20 cellular contexts compared by ENCODE assay signal in genomic region chr17:17164156-17164555, GRCh38. TPM values are rescaled to one million over a fixed set of nuclear protein-coding genes. Genes with fewer than 3 reads are reported as not detected.
DNase-seq lines count a peak whose midpoint lies in the region; ATAC-seq, FAIRE-seq and TF ChIP-seq lines count a peak whose summit lies in the region.
"Had no signal": no experiment of that assay in that cellular context is flagged by ENCODE, and none has a peak within 500 bp of the region (broad histone marks: within the 10 kb centered on the region; RNA-seq: fewer than 3 reads in every experiment).

No MANE protein-coding gene starts in this region.

- H3K4me2 ChIP-seq in BLaER1 (peak overlapping the region; percentile 14; the same call in 1 of the 2 replicates), K562 (ENCODE audit: insufficient read depth, low read length) (no peak overlapping the region)

- in situ Hi-C loops in K562 (cut with MboI): no loop called here

- no peak for TF ChIP-seq POLR2A in K562 (conservative IDR thresholded peaks at IDR 0.05)

- H3K9me1 ChIP-seq in K562 (ENCODE audit: control insufficient read depth, insufficient read depth, low read length): peaks cover 3% of the 10 kb centered on the region

- H3K27ac Mint-ChIP-seq in Calu3 (ENCODE audit: unreplicated experiment): peak overlapping the region; percentile 36
- H3K27ac Mint-ChIP-seq in stimulated activated effector memory CD8-positive, alpha-beta T cell treated with anti-CD3 and anti-CD28 coated beads, Interleukin-12 subunit alpha, Interleukin-12 subunit beta, amount 100 ng/mL, for 72 hours: peak overlapping the region; percentile 93
- H3K27ac Mint-ChIP-seq: CD4-positive, alpha-beta T cell had no signal

- no peak overlapping the region for H2AFZ ChIP-seq in K562 (ENCODE audit: low read depth, low read length)

- intact Hi-C loops in Calu3 (cut with micrococcal nuclease; ENCODE audit: unreplicated experiment) (no loop called here), K562 (cut with micrococcal nuclease) (no loop called here)

- peaks cover 50% of the 10 kb centered on the region for H3K36me3 Mint-ChIP-seq in Calu3 (ENCODE audit: insufficient read depth, unreplicated experiment)
- H3K36me3 Mint-ChIP-seq in stimulated activated effector memory CD8-positive, alpha-beta T cell treated with anti-CD3 and anti-CD28 coated beads, Interleukin-12 subunit alpha, Interleukin-12 subunit beta, amount 100 ng/mL, for 72 hours: peaks cover 91% of the 10 kb centered on the region

- H3K36me3 ChIP-seq in BLaER1 (peaks cover 100% of the 10 kb centered on the region), K562 (ENCODE audit: control insufficient read depth, insufficient read depth, low read length) (peaks cover 35% of the 10 kb centered on the region; the same call in 2 of the 3 replicates)

- TF ChIP-seq EP300 in K562 (IDR thresholded peaks at IDR 0.05; ENCODE audit: low read length): no peak

- no peaks in the 10 kb centered on the region for H3K27me3 Mint-ChIP-seq in Calu3 (ENCODE audit: unreplicated experiment)
- H3K27me3 Mint-ChIP-seq: CD4-positive, alpha-beta T cell had no signal

- CTCF ChIA-PET in Calu3 (lab: Charles Lee) (interaction anchor here (0.7 kb wide), 1 partner anchor 114 kb away, joined by 4 read pairs; no protein-coding TSS in a partner anchor), K562 (lab: Yijun Ruan, JAX; ENCODE audit: low intra/inter-chr PET ratio) (no interaction called here)

- 95% methylated on average over 9 of the region's 25 CpGs for WGBS in K562 (ENCODE audit: insufficient coverage, low coverage, missing lambda C conversion rate)

- FAIRE-seq in K562 (lab: Jason Lieb, UNC): no peak
- FAIRE-seq: A204.1 had no signal

- no peaks in the 10 kb centered on the region for H3K9me3 Mint-ChIP-seq in Calu3 (ENCODE audit: low read depth, unreplicated experiment)
- H3K9me3 Mint-ChIP-seq in stimulated activated effector memory CD8-positive, alpha-beta T cell treated with anti-CD3 and anti-CD28 coated beads, Interleukin-12 subunit alpha, Interleukin-12 subunit beta, amount 100 ng/mL, for 72 hours: no peaks in the 10 kb centered on the region
- H3K9me3 Mint-ChIP-seq: CD4-positive, alpha-beta T cell; HFFc6 had no signal

- H3K4me3 ChIP-seq in BLaER1 (no peak overlapping the region), K562 (no peak overlapping the region), coronary artery (no peak overlapping the region)

- H3K27ac ChIP-seq in BLaER1: 0 out of 2 replicates have a peak overlapping the region, but pooled peaks have one; percentile 26
- H3K27ac ChIP-seq in K562 (ENCODE audit: extremely low read depth, low read depth, low read length): no peak overlapping the region
- no peak overlapping the region for H3K27ac ChIP-seq in coronary artery
- H3K27ac ChIP-seq: C4-2B had no signal

- H3K4me1 ChIP-seq in BLaER1 (peaks cover 17% of the 10 kb centered on the region), K562 (replicated peaks in 1 of 2; ENCODE audit: control insufficient read depth in 2 of 2, insufficient read depth in 2 of 2, low read length in 2 of 2) (peaks cover 0 to 4% of the 10 kb centered on the region in 2 experiments; a peak in 2 of 5 replicates)
- H3K4me1 ChIP-seq: BE2C, Caco-2 had no signal

- no peaks in the 10 kb centered on the region; the same call in 1 of the 2 replicates for H3K27me3 ChIP-seq in BLaER1
- H3K27me3 ChIP-seq in K562 (ENCODE audit: control insufficient read depth in 2 of 2, insufficient read depth in 2 of 2, low read length in 2 of 2): no peaks in the 10 kb centered on the region
- H3K27me3 ChIP-seq: BE2C had no signal

- ATAC-seq in K562 (no peak), GM18861 (IDR thresholded peaks at IDR 0.05; ENCODE audit: unreplicated experiment) (no peak)
- no peak for ATAC-seq in stimulated activated effector memory CD8-positive, alpha-beta T cell treated with anti-CD3 and anti-CD28 coated beads, Interleukin-12 subunit alpha, Interleukin-12 subunit beta, amount 100 ng/mL, for 72 hours
- ATAC-seq: HCT116 had no signal

- H3K4me1 Mint-ChIP-seq in Calu3 (ENCODE audit: low read depth, unreplicated experiment): no peaks in the 10 kb centered on the region
- H3K4me1 Mint-ChIP-seq in stimulated activated effector memory CD8-positive, alpha-beta T cell treated with anti-CD3 and anti-CD28 coated beads, Interleukin-12 subunit alpha, Interleukin-12 subunit beta, amount 100 ng/mL, for 72 hours: peaks cover 23% of the 10 kb centered on the region

- no peak for TF ChIP-seq CTCF in Calu3 (IDR thresholded peaks at IDR 0.05; ENCODE audit: unreplicated experiment)
- no peak for TF ChIP-seq CTCF in K562 (IDR thresholded peaks at IDR 0.05 in 2 of 3, conservative IDR thresholded peaks at IDR 0.05 in 1 of 3; ENCODE audit: insufficient read depth in 2 of 3, low read depth in 1 of 3, low read length in 3 of 3)
- TF ChIP-seq CTCF in coronary artery (IDR thresholded peaks at IDR 0.05): no peak

- POLR2A ChIA-PET in K562 (lab: Yijun Ruan, JAX): interaction anchor here (0.8 kb wide), 1 partner anchor 8 kb away, joined by 3 read pairs; no protein-coding TSS in a partner anchor

- TF ChIP-seq RAD21 in K562 (CRISPR knock-in tag; conservative IDR thresholded peaks at IDR 0.05 in 1 of 2, IDR thresholded peaks at IDR 0.05 in 1 of 2): no peak

- no peak overlapping the region for H3K4me3 Mint-ChIP-seq in Calu3 (ENCODE audit: low read depth, unreplicated experiment)
- H3K4me3 Mint-ChIP-seq in stimulated activated effector memory CD8-positive, alpha-beta T cell treated with anti-CD3 and anti-CD28 coated beads, Interleukin-12 subunit alpha, Interleukin-12 subunit beta, amount 100 ng/mL, for 72 hours: no peak overlapping the region
- H3K4me3 Mint-ChIP-seq: CD4-positive, alpha-beta T cell; HFFc6 had no signal

- peaks cover 91% of the 10 kb centered on the region for H4K20me1 ChIP-seq in BLaER1
- no peaks in the 10 kb centered on the region for H4K20me1 ChIP-seq in K562 (replicated peaks; ENCODE audit: control insufficient read depth, insufficient read depth, low read length)

- H3K9ac ChIP-seq in BLaER1: no peak overlapping the region
- no peak overlapping the region for H3K9ac ChIP-seq in K562 (ENCODE audit: insufficient read depth in 1 of 2, low read depth in 2 of 2, low read length in 2 of 2)

- H3K9me3 ChIP-seq in BLaER1 (no peaks in the 10 kb centered on the region), K562 (replicated peaks; ENCODE audit: control insufficient read depth, insufficient read depth, low read depth, low read length) (no peaks in the 10 kb centered on the region)
- H3K9me3 ChIP-seq: BE2C, Caco-2 had no signal

- H3K79me2 ChIP-seq in K562 (ENCODE audit: control insufficient read depth, insufficient read depth, low read length): no peaks in the 10 kb centered on the region

- no TSS peak for BruUV-seq in Calu3 (replicated peaks; lab: Mats Ljungman, UMichigan)
- BruUV-seq in K562 (replicated peaks; lab: Mats Ljungman, UMichigan): no TSS peak

- DNase-seq in Calu3 (no peak), K562 (ENCODE audit: extremely low read depth in 1 of 4, low spot score in 3 of 4) (no peak), coronary artery (ENCODE audit: low spot score) (no peak), NCI-H146 treated with DMSO at 0.1 percent for 48 hours (lab: John Stamatoyannopoulos, UW; ENCODE audit: unreplicated experiment) (no peak)
- no peak for DNase-seq in stimulated activated effector memory CD8-positive, alpha-beta T cell treated with anti-CD3 and anti-CD28 coated beads, Interleukin-12 subunit alpha, Interleukin-12 subunit beta, amount 100 ng/mL, for 72 hours (ENCODE audit: low spot score in 2 of 2)
- DNase-seq: ACHN; BE2C; Caco-2; CD4-positive, alpha-beta T cell; DMS153; DMS79; GDM1; GOT3; H7; HFFc6 had no signal

TF ChIP-seq in K562, 482 proteins besides CTCF, POLR2A, EP300 and RAD21 (continues in another document):
- TF ChIP-seq ZNF274 (IDR thresholded peaks at IDR 0.05; ENCODE audit: borderline replicate concordance, low read depth, low read length): no peak
- TF ChIP-seq, protein P1, sequence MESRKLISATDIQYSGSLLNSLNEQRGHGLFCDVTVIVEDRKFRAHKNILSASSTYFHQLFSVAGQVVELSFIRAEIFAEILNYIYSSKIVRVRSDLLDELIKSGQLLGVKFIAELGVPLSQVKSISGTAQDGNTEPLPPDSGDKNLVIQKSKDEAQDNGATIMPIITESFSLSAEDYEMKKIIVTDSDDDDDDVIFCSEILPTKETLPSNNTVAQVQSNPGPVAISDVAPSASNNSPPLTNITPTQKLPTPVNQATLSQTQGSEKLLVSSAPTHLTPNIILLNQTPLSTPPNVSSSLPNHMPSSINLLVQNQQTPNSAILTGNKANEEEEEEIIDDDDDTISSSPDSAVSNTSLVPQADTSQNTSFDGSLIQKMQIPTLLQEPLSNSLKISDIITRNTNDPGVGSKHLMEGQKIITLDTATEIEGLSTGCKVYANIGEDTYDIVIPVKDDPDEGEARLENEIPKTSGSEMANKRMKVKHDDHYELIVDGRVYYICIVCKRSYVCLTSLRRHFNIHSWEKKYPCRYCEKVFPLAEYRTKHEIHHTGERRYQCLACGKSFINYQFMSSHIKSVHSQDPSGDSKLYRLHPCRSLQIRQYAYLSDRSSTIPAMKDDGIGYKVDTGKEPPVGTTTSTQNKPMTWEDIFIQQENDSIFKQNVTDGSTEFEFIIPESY (CRISPR knock-in tag; IDR thresholded peaks at IDR 0.05): peak; percentile 51; the same call in 1 of the 2 replicates
- TF ChIP-seq ZNF140 (CRISPR knock-in tag; IDR thresholded peaks at IDR 0.05): no peak
- TF ChIP-seq MYC (IDR thresholded peaks at IDR 0.05; ENCODE audit: low read depth, low read length): no peak
- TF ChIP-seq MYC (CRISPR knock-in tag; IDR thresholded peaks at IDR 0.05; ENCODE audit: borderline replicate concordance, low read depth): no peak
- no peak for TF ChIP-seq SMARCA5 (IDR thresholded peaks at IDR 0.05)

RNA-seq across cellular contexts. Expression of gene PLD6, which starts 42.0 kb away (rescaled TPM):
- total RNA-seq in Calu3 (2022): 2.9 and 3.0 TPM in 2 replicates
- total RNA-seq in K562 (2011; cell fraction: chromatin; rRNA removed; ENCODE audit: low replicate concordance): 18.1 and 27.4 TPM in 2 replicates
- 21.3 and 28.2 TPM in 2 replicates for total RNA-seq in K562 (2011; cell fraction: nucleolus; rRNA removed)
- 27.1 and 28.1 TPM in 2 replicates for total RNA-seq in K562 (2011; cell fraction: nucleoplasm; rRNA removed)
- total RNA-seq in K562 (2014; rRNA removed): 10.0 and 13.9 TPM in 2 replicates
- 6.5 and 7.4 TPM in 2 replicates for total RNA-seq in K562 (2014; rRNA removed; fragmentation: Illumina TruSeq; extraction: Trizol)
- 6.5 and 6.9 TPM in 2 replicates for total RNA-seq in K562 (2015; rRNA removed; fragmentation: Illumina TruSeq; extraction: Trizol)
- 12.5 and 13.3 TPM in 2 replicates for total RNA-seq in K562 (2021)
- 7.5 and 9.3 TPM in 2 replicates for polyA plus RNA-seq in K562 (2011; rRNA removed)
- 9.3 and 9.5 TPM in 2 replicates for polyA plus RNA-seq in K562 (2011; cell fraction: cytosol; rRNA removed)
- 6.9 and 7.1 TPM in 2 replicates for polyA plus RNA-seq in K562 (2011; cell fraction: nucleus; rRNA removed)
- polyA plus RNA-seq in K562 (2012): 3.2 and 6.1 TPM in 2 replicates
- polyA plus RNA-seq in K562 (2014; fragmentation: Illumina TruSeq; extraction: Trizol): 9.4 and 10.8 TPM in 2 replicates
- 10 to 100 TPM in 1 of 2 experiments, 1 to 10 TPM in 1; 3.6 to 15.6 TPM for polyA plus RNA-seq in K562 (2014; fragmentation: Nextera tagmentation; extraction: Ambion mirVana)
- 11.3 and 13.9 TPM in 2 replicates for polyA plus RNA-seq in K562 (2014; rRNA removed)
- 7.9 and 13.4 TPM in 2 replicates for polyA minus RNA-seq in K562 (2011; rRNA and poly(A)+ RNA removed)
- 6.2 and 6.7 TPM in 2 replicates for polyA minus RNA-seq in K562 (2011; cell fraction: cytosol; rRNA and poly(A)+ RNA removed)
- polyA minus RNA-seq in K562 (2011; cell fraction: nucleus; rRNA and poly(A)+ RNA removed): 4.4 and 4.6 TPM in 2 replicates
